22 cellular contexts compared by ENCODE assay signal in genomic region chr6:7432391-7433207, GRCh38. TPM values are rescaled to one million over a fixed set of nuclear protein-coding genes. Genes with fewer than 3 reads are reported as not detected.
DNase-seq lines count a peak whose midpoint lies in the region; ATAC-seq and TF ChIP-seq lines count a peak whose summit lies in the region.
"Had no signal": no experiment of that assay in that cellular context is flagged by ENCODE, and none has a peak within 500 bp of the region (broad histone marks: within the 10 kb centered on the region; RNA-seq: fewer than 3 reads in every experiment).

No MANE protein-coding gene starts in this region.

- WGBS in heart right ventricle, 2 donors = 68 to 71% methylated on average over 17 of the region's 17 CpGs
- 65% methylated on average over 17 of the region's 17 CpGs for WGBS in smooth muscle cell (ENCODE audit: low lambda C conversion rate)

- H3K79me2 ChIP-seq in smooth muscle cell (ENCODE audit: low read depth) = no peaks in the 10 kb centered on the region

- H3K9me3 ChIP-seq in heart right ventricle = peaks cover 0 to 7% (median 0%) of the 10 kb centered on the region in 11 donors
- H3K9me3 ChIP-seq in RWPE2 (ENCODE audit: severe bottlenecking) = no peaks in the 10 kb centered on the region
- H3K9me3 ChIP-seq in iPS-15b (ENCODE audit: control insufficient read depth, insufficient read depth, low read length) = no peaks in the 10 kb centered on the region
- H3K9me3 ChIP-seq in smooth muscle cell (replicated peaks; ENCODE audit: low read depth) = no peaks in the 10 kb centered on the region

- intact Hi-C loops in left cardiac atrium (cut with DNase I) (no loop called here), heart right ventricle (cut with DNase I) (no loop called here)

- H2AFZ ChIP-seq in smooth muscle cell (ENCODE audit: low read depth) = no peak overlapping the region

- peak overlapping the region; percentile 31 for H3K4me2 ChIP-seq in smooth muscle cell

- H3K27ac ChIP-seq in heart right ventricle = no peak overlapping the region
- H3K27ac ChIP-seq in RWPE2 (ENCODE audit: poor library complexity, severe bottlenecking) = no peak overlapping the region
- H3K27ac ChIP-seq in smooth muscle cell (ENCODE audit: low read depth) = no peak overlapping the region
- H3K27ac ChIP-seq: WERI-Rb-1 had no signal

- H3K9ac ChIP-seq in iPS-15b (ENCODE audit: low read depth, low read length) (peak overlapping the region; percentile 47), smooth muscle cell (ENCODE audit: low read depth) (no peak overlapping the region)

- no peak for TF ChIP-seq CTCF in heart right ventricle (IDR thresholded peaks at IDR 0.05)
- no peak for TF ChIP-seq CTCF in RWPE2 (IDR thresholded peaks at IDR 0.05; ENCODE audit: poor library complexity, severe bottlenecking)
- TF ChIP-seq CTCF in smooth muscle cell (IDR thresholded peaks at IDR 0.05; ENCODE audit: borderline replicate concordance, insufficient read depth, poor library complexity, severe bottlenecking) = no peak

- peaks cover 0 to 3% (median 0%) of the 10 kb centered on the region in 7 donors for H3K27me3 ChIP-seq in heart right ventricle
- H3K27me3 ChIP-seq in RWPE2 (ENCODE audit: insufficient read depth, poor library complexity, severe bottlenecking) = no peaks in the 10 kb centered on the region
- H3K27me3 ChIP-seq in iPS-15b (ENCODE audit: control insufficient read depth, insufficient read depth, low read length) = no peaks in the 10 kb centered on the region
- no peaks in the 10 kb centered on the region for H3K27me3 ChIP-seq in smooth muscle cell (ENCODE audit: low read depth)

- peaks cover 13% of the 10 kb centered on the region for H3F3A ChIP-seq in smooth muscle cell (ENCODE audit: low read depth)

- ATAC-seq in left cardiac atrium = peak; percentile 34 to 38
- no peak for ATAC-seq in heart right ventricle
- ATAC-seq in RWPE2 (ENCODE audit: low read depth) = peak; percentile 14; the same call in 1 of the 3 replicates
- ATAC-seq in GM18498 (IDR thresholded peaks at IDR 0.05; ENCODE audit: unreplicated experiment) = no peak
- ATAC-seq: activated T-helper 17 cell treated with anti-CD3 and anti-CD28 coated beads, Interleukin-2, amount 50 U/mL, for 72 hours; naive thymus-derived CD4-positive, alpha-beta T cell; stimulated activated naive B cell treated with anti-CD40 and anti-IgM and Interleukin-4, amounts not matched to agents 10 μg/mL and 1 μg/mL and 100 μg/mL, for 72 hours had no signal

- H3K36me3 ChIP-seq in heart right ventricle (no peaks in the 10 kb centered on the region), RWPE2 (ENCODE audit: low read depth) (no peaks in the 10 kb centered on the region), iPS-15b (ENCODE audit: control insufficient read depth, insufficient read depth, low read length) (no peaks in the 10 kb centered on the region), smooth muscle cell (ENCODE audit: low read depth) (no peaks in the 10 kb centered on the region)
- H3K36me3 ChIP-seq: WERI-Rb-1 had no signal

- DNase-seq in left cardiac atrium = no peak
- DNase-seq in heart right ventricle = no peak
- DNase-seq in RWPE2 (ENCODE audit: low spot score) = no peak
- DNase-seq in smooth muscle cell (lab: John Stamatoyannopoulos, UW; ENCODE audit: unreplicated experiment) = no peak
- DNase-seq in activated naive CD4-positive, alpha-beta T cell treated with anti-CD3 and anti-CD28 coated beads, Interleukin-2, amount 50 U/mL, for 16 hours = no peak
- no peak for DNase-seq in stimulated activated CD4-positive, alpha-beta T cell treated with anti-CD3 and anti-CD28 coated beads, Interleukin-4, amount 100 ng/mL, for 24 hours
- DNase-seq: activated CD4-positive, alpha-beta T cell treated with anti-CD3 and anti-CD28 coated beads, Interleukin-2, amount 10 ng/mL, durations not matched to agents 7 days and 5 days; CD4-positive, alpha-beta T cell; glutamatergic neuron; KBM-7; naive thymus-derived CD4-positive, alpha-beta T cell; NCI-H2081; NCI-H524 treated with DMSO at 0.1 percent for 48 hours; posterior cingulate gyrus; stimulated activated naive B cell treated with anti-CD40 and anti-IgM and Interleukin-4, amounts not matched to agents 10 μg/mL and 1 μg/mL and 100 μg/mL, for 72 hours; WERI-Rb-1 had no signal

- H4K20me1 ChIP-seq in smooth muscle cell (ENCODE audit: low read depth) = no peaks in the 10 kb centered on the region

- H3K4me3 ChIP-seq in heart right ventricle (no peak overlapping the region), RWPE2 (ENCODE audit: severe bottlenecking) (no peak overlapping the region), iPS-15b (ENCODE audit: low read depth, low read length) (no peak overlapping the region), smooth muscle cell (no peak overlapping the region)

- H3K4me1 ChIP-seq in heart right ventricle = peaks cover 0 to 6% (median 0%) of the 10 kb centered on the region in 9 donors
- H3K4me1 ChIP-seq in RWPE2 (ENCODE audit: insufficient read depth, poor library complexity, severe bottlenecking) = peaks cover under 1% of the 10 kb centered on the region
- H3K4me1 ChIP-seq in iPS-15b (ENCODE audit: control insufficient read depth, insufficient read depth, low read length) = no peaks in the 10 kb centered on the region
- H3K4me1 ChIP-seq in smooth muscle cell (ENCODE audit: low read depth) = no peaks in the 10 kb centered on the region

RNA-seq across cellular contexts. Expression of gene RIOK1, which starts 43.0 kb away (rescaled TPM):
- total RNA-seq in left cardiac atrium (10 to 100 TPM in 1 of 2 donors, 1 to 10 TPM in 1; 10.0 to 16.4 TPM), heart right ventricle (10 to 100 TPM in 6 of 10 donors, 1 to 10 TPM in 4; 7.0 to 13.4 (median 11.0) TPM), smooth muscle cell (11.8 and 12.4 TPM in 2 replicates)
- polyA plus RNA-seq in heart right ventricle (10 to 100 TPM in 1 of 2 donors, 1 to 10 TPM in 1; 8.4 to 11.1 TPM), smooth muscle cell (12.4 and 18.8 TPM in 2 replicates)

RNA-seq across cellular contexts. Expression of gene CAGE1, which starts 43.1 kb away (rescaled TPM):
- total RNA-seq in left cardiac atrium = under 1 TPM in 1 of 2 donors, not detected in 1; 0.06 TPM
- under 1 TPM in 2 of 10 donors, not detected in 8; 0.08 to 0.32 TPM for total RNA-seq in heart right ventricle
- not detected for polyA plus RNA-seq in heart right ventricle
- not detected in 2 replicates for total RNA-seq in smooth muscle cell
- polyA plus RNA-seq in smooth muscle cell = not detected in 2 replicates
- total RNA-seq: skeletal muscle tissue, temporal lobe had no signal
- polyA plus RNA-seq: AG04450 had no signal

Comparison
In these comparisons a context has a peak if more than half of its experiments do, and no peak if none do; other contexts are left out.
1. ATAC-seq: peak in left cardiac atrium (2 of 2) and RWPE2 (single experiment); none in heart right ventricle (0 of 8) and GM18498 (single experiment).